In genomic region chr16:22928882-22929281, GRCh38 we compare ENCODE assay signal across 31 cellular contexts.
"Had no signal": no experiment of that assay in that cellular context is flagged by ENCODE, and none has a peak within 500 bp of the region (broad histone marks: within the 10 kb centered on the region; RNA-seq: fewer than 3 reads in every experiment).

No MANE protein-coding gene starts in this region.

- H3K27ac ChIP-seq: KMS-11 had no signal

- H3K36me3 ChIP-seq: MG63 had no signal

- H3K9ac ChIP-seq: KMS-11 had no signal

- DNase-seq: Karpas-422, Kasumi-1, MG63, MM.1S, MV-4-11, NCI-H1048, NCI-H1105, NCI-H1105 treated with DMSO at 0.1 percent for 48 hours, NCI-H1417, NCI-H1436, NCI-H1436 treated with DMSO at 0.1 percent for 48 hours, NCI-H146, NCI-H1694, NCI-H1694 treated with DMSO at 0.1 percent for 48 hours, NCI-H187, NCI-H187 treated with DMSO at 0.1 percent for 48 hours, NCI-H1930, NCI-H2029, NCI-H2029 treated with DMSO at 0.1 percent for 48 hours, NCI-H2081 treated with DMSO at 0.1 percent for 48 hours, NCI-H2107, NCI-H2171, NCI-H2171 treated with DMSO at 0.1 percent for 48 hours, NCI-H2227 treated with DMSO at 0.1 percent for 48 hours, NCI-H226, NCI-H345, NCI-H446, NCI-H446 treated with DMSO at 0.1 percent for 48 hours, NCI-H510A, NCI-H524 had no signal

- H3K4me3 ChIP-seq: MG63 had no signal

- H3K9me3 ChIP-seq: MG63 had no signal
